Comparison of ENCODE assay signal across 11 cellular contexts in the genomic region with DNA sequence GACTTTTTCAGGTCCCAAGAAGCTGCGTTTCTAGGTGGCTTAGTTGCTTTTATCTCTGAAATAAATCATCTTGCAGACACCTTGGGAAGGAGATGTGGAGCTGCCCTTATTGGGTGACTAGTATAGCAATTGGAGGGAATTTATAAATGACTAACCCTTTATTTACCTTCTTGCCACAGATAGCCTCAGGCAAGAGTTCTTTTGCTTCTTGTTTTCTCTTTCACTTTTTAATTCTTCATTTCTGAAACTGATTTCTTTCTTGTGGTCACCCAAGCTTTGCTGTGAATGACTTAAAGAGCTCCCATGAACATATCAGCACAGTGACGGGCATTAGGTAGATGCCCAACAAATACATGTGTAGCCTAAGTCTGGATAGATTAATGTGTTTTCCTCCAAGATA. TPM values are rescaled to one million over a fixed set of nuclear protein-coding genes. Genes with fewer than 3 reads are reported as not detected.
DNase-seq lines count a peak whose midpoint lies in the region; ATAC-seq and TF ChIP-seq lines count a peak whose summit lies in the region.
"Had no signal": no experiment of that assay in that cellular context is flagged by ENCODE, and none has a peak within 500 bp of the region (broad histone marks: within the 10 kb centered on the region; RNA-seq: fewer than 3 reads in every experiment).

No MANE protein-coding gene starts in this region.

- no peaks in the 10 kb centered on the region for H3K27me3 ChIP-seq in WERI-Rb-1 (ENCODE audit: insufficient read depth, low read depth, severe bottlenecking)

- no peak for TF ChIP-seq CTCF in WERI-Rb-1 (IDR thresholded peaks at IDR 0.05; ENCODE audit: low read depth, low read length)
- TF ChIP-seq CTCF in omental fat pad (IDR thresholded peaks at IDR 0.05): no peak

- no peaks in the 10 kb centered on the region for H3K36me3 ChIP-seq in WERI-Rb-1

- ATAC-seq in stimulated activated naive CD8-positive, alpha-beta T cell treated with anti-CD3 and anti-CD28 coated beads, Interleukin-15, amount 100 ng/mL, for 72 hours: peak; percentile 88
- no peak for ATAC-seq in stimulated activated naive CD8-positive, alpha-beta T cell treated with anti-CD3 and anti-CD28 coated beads, Interleukin-15, Interleukin-2, amounts not matched to agents 100 U/mL and 50 U/mL, for 24 hours
- ATAC-seq in HG02885 (IDR thresholded peaks at IDR 0.05; ENCODE audit: poor library complexity, unreplicated experiment): peak; percentile 89
- no peak for ATAC-seq in omental fat pad (ENCODE audit: low FRiP score)

- no peak overlapping the region for H3K4me3 ChIP-seq in WERI-Rb-1 (ENCODE audit: low read depth, low read length)
- H3K4me3 ChIP-seq: lung had no signal

- no peaks in the 10 kb centered on the region for H3K9me3 Mint-ChIP-seq in stimulated activated naive CD8-positive, alpha-beta T cell treated with anti-CD3 and anti-CD28 coated beads, Interleukin-15, amount 100 ng/mL, for 72 hours

- H3K4me3 Mint-ChIP-seq in stimulated activated naive CD8-positive, alpha-beta T cell treated with anti-CD3 and anti-CD28 coated beads, Interleukin-15, amount 100 ng/mL, for 72 hours: no peak overlapping the region

- H3K27ac Mint-ChIP-seq in stimulated activated naive CD8-positive, alpha-beta T cell treated with anti-CD3 and anti-CD28 coated beads, Interleukin-15, amount 100 ng/mL, for 72 hours: no peak overlapping the region

- no peaks in the 10 kb centered on the region for H3K4me1 Mint-ChIP-seq in stimulated activated naive CD8-positive, alpha-beta T cell treated with anti-CD3 and anti-CD28 coated beads, Interleukin-15, amount 100 ng/mL, for 72 hours

- no peak for DNase-seq in stimulated activated naive CD8-positive, alpha-beta T cell treated with anti-CD3 and anti-CD28 coated beads, Interleukin-15, amount 100 ng/mL, for 72 hours
- DNase-seq in stimulated activated naive CD8-positive, alpha-beta T cell treated with anti-CD3 and anti-CD28 coated beads, Interleukin-15, Interleukin-2, amounts not matched to agents 100 U/mL and 50 U/mL, for 24 hours: no peak
- DNase-seq in NCI-H226: peak; percentile 48
- no peak for DNase-seq in NCI-H510A (lab: John Stamatoyannopoulos, UW)
- DNase-seq in NCI-H748 (lab: John Stamatoyannopoulos, UW; ENCODE audit: unreplicated experiment): no peak
- no peak for DNase-seq in WERI-Rb-1
- no peak for DNase-seq in omental fat pad (ENCODE audit: low spot score)
- DNase-seq: NCI-H510A treated with DMSO at 0.1 percent for 48 hours had no signal

- no peak overlapping the region for H3K27ac ChIP-seq in WERI-Rb-1

- H3K9me3 ChIP-seq in WERI-Rb-1 (ENCODE audit: severe bottlenecking): no peaks in the 10 kb centered on the region

- H3K27me3 Mint-ChIP-seq in stimulated activated naive CD8-positive, alpha-beta T cell treated with anti-CD3 and anti-CD28 coated beads, Interleukin-15, amount 100 ng/mL, for 72 hours: peaks cover 17% of the 10 kb centered on the region

RNA-seq across cellular contexts. Expression of a gene that starts 3.0 kb away (rescaled TPM):
- total RNA-seq in omental fat pad: under 1 TPM in 2 of 4 donors, not detected in 2; 0.19 to 0.48 TPM
- total RNA-seq: dermis microvascular lymphatic vessel endothelial cell had no signal

Comparison
In these comparisons a context has a peak if more than half of its experiments do, and no peak if none do; other contexts are left out.
1. ATAC-seq: peak in stimulated activated naive CD8-positive, alpha-beta T cell treated with anti-CD3 and anti-CD28 coated beads, Interleukin-15, amount 100 ng/mL, for 72 hours (single experiment) and HG02885 (single experiment); none in stimulated activated naive CD8-positive, alpha-beta T cell treated with anti-CD3 and anti-CD28 coated beads, Interleukin-15, Interleukin-2, amounts not matched to agents 100 U/mL and 50 U/mL, for 24 hours (single experiment) and omental fat pad (single experiment).